Comparison of ENCODE assay signal across 8 cellular contexts in genomic region chr1:39902121-39902807, GRCh38. TPM values are rescaled to one million over a fixed set of nuclear protein-coding genes. Genes with fewer than 3 reads are reported as not detected.
DNase-seq lines count a peak whose midpoint lies in the region; FAIRE-seq and TF ChIP-seq lines count a peak whose summit lies in the region.

No MANE protein-coding gene starts in this region.

- H3K4me3 Mint-ChIP-seq in HFFc6 = peak overlapping the region; percentile 77

- FAIRE-seq in bronchial epithelial cell (lab: Jason Lieb, UNC) = no peak

- H3K9me3 Mint-ChIP-seq in HFFc6 = no peaks in the 10 kb centered on the region

- no peaks in the 10 kb centered on the region for H3K27me3 ChIP-seq in bronchial epithelial cell (ENCODE audit: control insufficient read depth, insufficient read depth, low read length)
- H3K27me3 ChIP-seq in kidney epithelial cell (ENCODE audit: control insufficient read depth, insufficient read depth, low read length) = peaks cover 32% of the 10 kb centered on the region

- H3K36me3 ChIP-seq in bronchial epithelial cell (ENCODE audit: control insufficient read depth, insufficient read depth, low read length) = no peaks in the 10 kb centered on the region
- no peaks in the 10 kb centered on the region for H3K36me3 ChIP-seq in kidney epithelial cell (ENCODE audit: control insufficient read depth, insufficient read depth, low read length)

- H3K36me3 Mint-ChIP-seq in HFFc6 (ENCODE audit: low read depth) = no peaks in the 10 kb centered on the region

- peaks cover 34% of the 10 kb centered on the region for H3K27me3 Mint-ChIP-seq in HFFc6 (ENCODE audit: insufficient read depth)

- peak overlapping the region; percentile 63 for H3K4me3 ChIP-seq in WI38 (ENCODE audit: low read depth, low read length)
- peak overlapping the region; percentile 72 for H3K4me3 ChIP-seq in bronchial epithelial cell (ENCODE audit: low read depth, low read length)
- H3K4me3 ChIP-seq in kidney epithelial cell (ENCODE audit: low read depth, low read length) = peak overlapping the region; percentile 59

- DNase-seq in GM10266 (ENCODE audit: extremely low spot score) (peak; percentile 87), HFFc6 (no peak), NCI-H1694 treated with DMSO at 0.1 percent for 48 hours (lab: John Stamatoyannopoulos, UW) (peak; percentile 100), bronchial epithelial cell (ENCODE audit: low read depth) (peak; percentile 60), kidney epithelial cell (ENCODE audit: low read depth) (no peak), SIG-M5 treated with dmso at 0.1 percent for 504 hours (lab: John Stamatoyannopoulos, UW; ENCODE audit: unreplicated experiment) (no peak)
- peak; percentile 56 to 60 for DNase-seq in stimulated activated CD4-positive, alpha-beta T cell treated with anti-CD3 and anti-CD28 coated beads, Interleukin-1b, Interleukin-23, amount 100 ng/mL, for 4 hours (ENCODE audit: low read depth in 2 of 2)

- no peak overlapping the region for H3K27ac Mint-ChIP-seq in HFFc6

- peak; percentile 88 for TF ChIP-seq CTCF in GM10266 (IDR thresholded peaks at IDR 0.05; ENCODE audit: control insufficient read depth, insufficient read depth, low read depth, missing control alignments)
- peak; percentile 85 for TF ChIP-seq CTCF in HFFc6 (IDR thresholded peaks at IDR 0.05)
- TF ChIP-seq CTCF in WI38 (IDR thresholded peaks at IDR 0.05; ENCODE audit: low read depth, low read length) = peak; percentile 41
- TF ChIP-seq CTCF in bronchial epithelial cell (IDR thresholded peaks at IDR 0.05; ENCODE audit: insufficient read depth, low read length, severe bottlenecking) = peak; percentile 94
- peak; percentile 76 for TF ChIP-seq CTCF in kidney epithelial cell (IDR thresholded peaks at IDR 0.05; ENCODE audit: insufficient read depth, low read length, poor library complexity, severe bottlenecking)

- peaks cover 7% of the 10 kb centered on the region for H3K4me1 Mint-ChIP-seq in HFFc6 (ENCODE audit: low read depth)

RNA-seq across cellular contexts. Expression of gene MYCL, which starts 0.5 kb away (rescaled TPM):
- under 1 TPM; 0.17 to 0.52 (median 0.21) TPM for total RNA-seq in HFFc6 (2021; fragmentation: NEBNext Ultra II Directional; extraction: Animal tissue kit (Norgen Biotek cat#: 25700))
- total RNA-seq in bronchial epithelial cell (5.5 and 7.9 TPM in 2 replicates), kidney epithelial cell (6.5 and 8.2 TPM in 2 replicates)

RNA-seq across cellular contexts. Expression of gene TRIT1, which starts 19.0 kb away (rescaled TPM):
- total RNA-seq in HFFc6 (2021; fragmentation: NEBNext Ultra II Directional; extraction: Animal tissue kit (Norgen Biotek cat#: 25700)) = 10 to 100 TPM; 12.8 to 19.1 (median 15.1) TPM
- total RNA-seq in bronchial epithelial cell (33.9 and 41.1 TPM in 2 replicates), kidney epithelial cell (16.4 and 22.2 TPM in 2 replicates)

RNA-seq across cellular contexts. Expression of gene MFSD2A, which starts 52.7 kb away (rescaled TPM):
- 1 to 10 TPM; 3.2 to 4.8 (median 3.5) TPM for total RNA-seq in HFFc6 (2021; fragmentation: NEBNext Ultra II Directional; extraction: Animal tissue kit (Norgen Biotek cat#: 25700))
- total RNA-seq in bronchial epithelial cell (8.8 and 11.1 TPM in 2 replicates), kidney epithelial cell (4.6 and 5.9 TPM in 2 replicates)

Comparison
In these comparisons a context has a peak if more than half of its experiments do, and no peak if none do; other contexts are left out.
1. DNase-seq: peak in GM10266 (single experiment), NCI-H1694 treated with DMSO at 0.1 percent for 48 hours (single experiment), bronchial epithelial cell (single experiment) and stimulated activated CD4-positive, alpha-beta T cell treated with anti-CD3 and anti-CD28 coated beads, Interleukin-1b, Interleukin-23, amount 100 ng/mL, for 4 hours (2 of 2); none in HFFc6 (single experiment), kidney epithelial cell (single experiment) and SIG-M5 treated with dmso at 0.1 percent for 504 hours (single experiment).
2. CTCF ChIP-seq: peak in every context shown above with its lines; median percentile 94 in bronchial epithelial cell; 88 in GM10266; 85 in HFFc6; 76 in kidney epithelial cell; 41 in WI38.
3. Peak in every context shown above with its lines, with median percentiles within 50 percentile points of each other: H3K4me3 ChIP-seq.